ENCODE assay signal across 33 cellular contexts in genomic region chr1:41978986-41979385, GRCh38.
"Had no signal": no experiment of that assay in that cellular context is flagged by ENCODE, and none has a peak within 500 bp of the region (broad histone marks: within the 10 kb centered on the region; RNA-seq: fewer than 3 reads in every experiment).

No MANE protein-coding gene starts in this region.

- H3K27ac Mint-ChIP-seq: nephron; neural progenitor cell; stimulated activated naive B cell treated with anti-CD40 and anti-IgM and Interleukin-4, amounts not matched to agents 10 μg/mL and 1 μg/mL and 100 μg/mL, for 72 hours had no signal

- H3K9ac ChIP-seq: neural progenitor cell had no signal

- H3K9me3 ChIP-seq: lower lobe of right lung, neutrophil, pancreas, prostate gland, sigmoid colon, stomach, testis, thyroid gland, transverse colon, upper lobe of right lung, uterus had no signal

- H3K27me3 ChIP-seq: neural progenitor cell, neutrophil, pancreas, sigmoid colon, stomach, testis, thyroid gland, transverse colon, upper lobe of right lung, uterus had no signal

- H3K4me1 ChIP-seq: lower lobe of right lung, neural progenitor cell, pancreas, prostate gland, sigmoid colon, testis, thyroid gland, transverse colon, upper lobe of right lung, uterus had no signal

- H3K27ac ChIP-seq: lower lobe of right lung, neural progenitor cell, neutrophil, pancreas, prostate gland, sigmoid colon, stomach, testis, thyroid gland, transverse colon, upper lobe of right lung, uterus had no signal

- H3K27me3 Mint-ChIP-seq: naive thymus-derived CD8-positive, alpha-beta T cell had no signal

- H3K36me3 ChIP-seq: lower lobe of right lung, neural progenitor cell, neutrophil, pancreas, prostate gland, sigmoid colon, stomach, thyroid gland, transverse colon, upper lobe of right lung, uterus had no signal

- H3K4me3 Mint-ChIP-seq: naive thymus-derived CD8-positive, alpha-beta T cell; nephron; neural progenitor cell; stimulated activated naive B cell treated with anti-CD40 and anti-IgM and Interleukin-4, amounts not matched to agents 10 μg/mL and 1 μg/mL and 100 μg/mL, for 72 hours had no signal

- ATAC-seq: left cardiac atrium; left lobe of liver; left ventricle myocardium superior; lower lobe of right lung; naive thymus-derived CD8-positive, alpha-beta T cell; pancreas; right cardiac atrium; stimulated activated naive B cell treated with anti-CD40 and anti-IgM and Interleukin-4, amounts not matched to agents 10 μg/mL and 1 μg/mL and 100 μg/mL, for 72 hours; stimulated activated naive CD8-positive, alpha-beta T cell treated with anti-CD3 and anti-CD28 coated beads, Interleukin-15, Interleukin-2, amounts not matched to agents 100 U/mL and 50 U/mL, for 24 hours; upper lobe of right lung had no signal

- DNase-seq: head of caudate nucleus; hippocampal formation; kidney glomerular epithelial cell; left cardiac atrium; left ventricle myocardium superior; lower lobe of right lung; mammary epithelial cell; mesenchymal stem cell; naive thymus-derived CD8-positive, alpha-beta T cell; occipital lobe; pancreas; posterior cingulate gyrus; retina; right cardiac atrium; sigmoid colon; small intestine; stimulated activated CD4-positive, alpha-beta T cell treated with anti-CD3 and anti-CD28 coated beads, Interleukin-1b, Interleukin-23, amount 100 ng/mL, for 48 hours; stimulated activated CD4-positive, alpha-beta T cell treated with anti-CD3 and anti-CD28 coated beads, Interleukin-2, amount 100 ng/mL, for 48 hours; stimulated activated CD4-positive, alpha-beta T cell treated with anti-CD3 and anti-CD28 coated beads, Interleukin-4, amount 100 ng/mL, for 4 hours; stimulated activated CD8-positive, alpha-beta memory T cell treated with anti-CD3 and anti-CD28 coated beads, Interleukin-4, amount 100 ng/mL, for 48 hours; stimulated activated naive B cell treated with anti-CD40 and anti-IgM and Interleukin-4, amounts not matched to agents 10 μg/mL and 1 μg/mL and 100 μg/mL, for 72 hours; stimulated activated naive CD8-positive, alpha-beta T cell treated with anti-CD3 and anti-CD28 coated beads, Interleukin-15, Interleukin-2, amounts not matched to agents 100 U/mL and 50 U/mL, for 24 hours; stomach; testis; thyroid gland; transverse colon; upper lobe of right lung; uterus had no signal

- H3K4me3 ChIP-seq: lower lobe of right lung, neural progenitor cell, pancreas, prostate gland, sigmoid colon, stomach, testis, thyroid gland, transverse colon, upper lobe of right lung, uterus had no signal

- H3K4me1 Mint-ChIP-seq: nephron had no signal

- H3K9me3 Mint-ChIP-seq: naive thymus-derived CD8-positive, alpha-beta T cell; nephron; neural progenitor cell; stimulated activated naive B cell treated with anti-CD40 and anti-IgM and Interleukin-4, amounts not matched to agents 10 μg/mL and 1 μg/mL and 100 μg/mL, for 72 hours had no signal

- H3K36me3 Mint-ChIP-seq: naive thymus-derived CD8-positive, alpha-beta T cell; neural progenitor cell; stimulated activated naive B cell treated with anti-CD40 and anti-IgM and Interleukin-4, amounts not matched to agents 10 μg/mL and 1 μg/mL and 100 μg/mL, for 72 hours had no signal

- H3K4me2 ChIP-seq: neural progenitor cell had no signal

- H2AFZ ChIP-seq: neural progenitor cell had no signal
